2 cellular contexts compared by ENCODE assay signal in the genomic region with DNA sequence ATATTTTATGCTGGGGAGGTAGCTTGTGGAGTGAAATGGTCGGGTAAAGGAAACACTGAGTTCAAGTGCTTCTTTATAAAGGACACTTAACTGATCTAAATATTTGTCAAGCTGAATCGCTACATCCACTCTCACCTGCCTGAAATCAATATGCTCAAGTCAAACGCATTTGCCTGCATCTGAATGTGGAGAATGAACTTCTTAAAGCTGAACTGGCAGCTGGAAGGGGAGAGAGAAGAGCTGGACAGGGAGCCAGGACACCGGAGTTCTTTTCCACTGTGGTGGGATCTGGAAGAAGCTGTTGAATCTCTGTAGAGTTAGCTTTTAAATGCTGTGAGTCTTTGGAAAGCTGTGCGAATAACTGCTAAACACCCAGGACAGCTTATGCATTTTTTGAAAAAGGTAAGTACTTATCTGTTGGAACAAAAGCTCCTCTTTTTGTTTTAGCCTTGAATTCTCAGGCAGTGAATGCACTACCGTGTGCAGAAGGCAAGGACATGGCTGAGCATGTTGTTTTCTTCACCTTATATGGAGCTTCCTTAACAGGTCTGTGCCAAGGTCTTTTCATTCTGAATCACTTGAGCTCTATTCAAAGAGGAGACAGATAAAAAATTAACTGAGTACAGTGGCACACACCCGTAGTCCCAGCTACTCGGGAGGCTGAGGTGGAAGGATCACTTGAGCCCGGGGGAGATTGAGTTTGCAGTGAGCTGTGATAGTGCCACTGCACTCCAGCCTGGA.
TF ChIP-seq lines count a peak whose summit lies in the region.

No MANE protein-coding gene starts in this region.

TF ChIP-seq in IMR-90, 13 proteins besides CTCF, POLR2A, EP300 and RAD21:
- TF ChIP-seq, protein P1, sequence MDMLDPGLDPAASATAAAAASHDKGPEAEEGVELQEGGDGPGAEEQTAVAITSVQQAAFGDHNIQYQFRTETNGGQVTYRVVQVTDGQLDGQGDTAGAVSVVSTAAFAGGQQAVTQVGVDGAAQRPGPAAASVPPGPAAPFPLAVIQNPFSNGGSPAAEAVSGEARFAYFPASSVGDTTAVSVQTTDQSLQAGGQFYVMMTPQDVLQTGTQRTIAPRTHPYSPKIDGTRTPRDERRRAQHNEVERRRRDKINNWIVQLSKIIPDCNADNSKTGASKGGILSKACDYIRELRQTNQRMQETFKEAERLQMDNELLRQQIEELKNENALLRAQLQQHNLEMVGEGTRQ (IDR thresholded peaks at IDR 0.05; ENCODE audit: low read depth, low read length), result no peak
- TF ChIP-seq RFX5 (IDR thresholded peaks at IDR 0.05; ENCODE audit: low read depth, low read length) (no peak), MXI1 (IDR thresholded peaks at IDR 0.05; ENCODE audit: borderline replicate concordance, low read depth, low read length) (no peak)

TF ChIP-seq in K562, 482 proteins besides CTCF, POLR2A, EP300 and RAD21:
- TF ChIP-seq ZNF121 (CRISPR knock-in tag; conservative IDR thresholded peaks at IDR 0.05), result 0 out of 2 replicates have a peak, but pooled peaks have one; percentile 6
- TF ChIP-seq, protein P2, sequence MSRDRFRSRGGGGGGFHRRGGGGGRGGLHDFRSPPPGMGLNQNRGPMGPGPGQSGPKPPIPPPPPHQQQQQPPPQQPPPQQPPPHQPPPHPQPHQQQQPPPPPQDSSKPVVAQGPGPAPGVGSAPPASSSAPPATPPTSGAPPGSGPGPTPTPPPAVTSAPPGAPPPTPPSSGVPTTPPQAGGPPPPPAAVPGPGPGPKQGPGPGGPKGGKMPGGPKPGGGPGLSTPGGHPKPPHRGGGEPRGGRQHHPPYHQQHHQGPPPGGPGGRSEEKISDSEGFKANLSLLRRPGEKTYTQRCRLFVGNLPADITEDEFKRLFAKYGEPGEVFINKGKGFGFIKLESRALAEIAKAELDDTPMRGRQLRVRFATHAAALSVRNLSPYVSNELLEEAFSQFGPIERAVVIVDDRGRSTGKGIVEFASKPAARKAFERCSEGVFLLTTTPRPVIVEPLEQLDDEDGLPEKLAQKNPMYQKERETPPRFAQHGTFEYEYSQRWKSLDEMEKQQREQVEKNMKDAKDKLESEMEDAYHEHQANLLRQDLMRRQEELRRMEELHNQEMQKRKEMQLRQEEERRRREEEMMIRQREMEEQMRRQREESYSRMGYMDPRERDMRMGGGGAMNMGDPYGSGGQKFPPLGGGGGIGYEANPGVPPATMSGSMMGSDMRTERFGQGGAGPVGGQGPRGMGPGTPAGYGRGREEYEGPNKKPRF (IDR thresholded peaks at IDR 0.05; ENCODE audit: low read depth, low read length), result no peak
